13 cellular contexts compared by ENCODE assay signal in genomic region chr6:68718379-68719073, GRCh38.
DNase-seq lines count a peak whose midpoint lies in the region; ATAC-seq and TF ChIP-seq lines count a peak whose summit lies in the region.
"Had no signal": no experiment of that assay in that cellular context is flagged by ENCODE, and none has a peak within 500 bp of the region (broad histone marks: within the 10 kb centered on the region; RNA-seq: fewer than 3 reads in every experiment).

No MANE protein-coding gene starts in this region.

- peak; percentile 91 for ATAC-seq in Right ventricle myocardium inferior
- ATAC-seq: A549 had no signal

- intact Hi-C loops in Right ventricle myocardium inferior (cut with DNase I): no loop called here
- intact Hi-C loops in cardiac septum (cut with DNase I): no loop called here

- TF ChIP-seq CTCF in fibroblast of the aortic adventitia (IDR thresholded peaks at IDR 0.05; ENCODE audit: insufficient read depth, low read length): no peak

- no peak for DNase-seq in Right ventricle myocardium inferior (ENCODE audit: missing footprints)
- no peak for DNase-seq in cardiac septum (ENCODE audit: low spot score)
- peak; percentile 44 for DNase-seq in RPMI8226
- DNase-seq in fibroblast of the aortic adventitia (ENCODE audit: low read depth): peak; percentile 20
- DNase-seq in iPS-NIHi7 (ENCODE audit: extremely low spot score): no peak
- no peak for DNase-seq in glomerular visceral epithelial cell (ENCODE audit: extremely low spot score)
- no peak for DNase-seq in activated CD8-positive, alpha-beta memory T cell treated with anti-CD3 and anti-CD28 coated beads, Interleukin-2, amount 50 U/mL, for 4 hours
- no peak for DNase-seq in activated CD4-positive, alpha-beta T cell treated with anti-CD3 and anti-CD28 coated beads for 1 hour
- DNase-seq: activated T-cell treated with anti-CD3 and anti-CD28 coated beads, Interleukin-2, amount 50 U/mL, for 24 hours; gastrocnemius medialis; NCI-H146 had no signal

- no peak overlapping the region for H3K4me3 ChIP-seq in fibroblast of the aortic adventitia (ENCODE audit: low read depth, low read length)
- H3K4me3 ChIP-seq: A549, cardiac muscle cell, gastrocnemius medialis had no signal

Comparison
In these comparisons a context has a peak if more than half of its experiments do, and no peak if none do; other contexts are left out.
1. DNase-seq: peak in RPMI8226 (single experiment) and fibroblast of the aortic adventitia (single experiment); none in Right ventricle myocardium inferior (single experiment), cardiac septum (single experiment), iPS-NIHi7 (single experiment), glomerular visceral epithelial cell (single experiment), activated CD8-positive, alpha-beta memory T cell treated with anti-CD3 and anti-CD28 coated beads, Interleukin-2, amount 50 U/mL, for 4 hours (single experiment) and activated CD4-positive, alpha-beta T cell treated with anti-CD3 and anti-CD28 coated beads for 1 hour (single experiment).